In genomic region chr17:19181040-19181875, GRCh38 we compare ENCODE assay signal across 10 cellular contexts. TPM values are rescaled to one million over a fixed set of nuclear protein-coding genes. Genes with fewer than 3 reads are reported as not detected.
DNase-seq lines count a peak whose midpoint lies in the region; ATAC-seq, FAIRE-seq and TF ChIP-seq lines count a peak whose summit lies in the region.
"Not testable (repeated sequence)": the region's sequence is repeated elsewhere in the genome, so short reads cannot be mapped to it uniquely, and the experiment has no call there.
"Had no signal": no experiment of that assay in that cellular context is flagged by ENCODE, and none has a peak within 500 bp of the region (broad histone marks: within the 10 kb centered on the region; RNA-seq: fewer than 3 reads in every experiment).

No MANE protein-coding gene starts in this region.

- BruUV-seq in IMR-90 (replicated peaks; lab: Mats Ljungman, UMichigan); GM12878 (replicated peaks; lab: Mats Ljungman, UMichigan): not testable (repeated sequence)

- FAIRE-seq in GM12878 (lab: Jason Lieb, UNC), result not testable (repeated sequence)

- not testable (repeated sequence) for H3K4me3 ChIP-seq in IMR-90 (ENCODE audit: insufficient read depth, low read depth, low read length); GM12878; lower lobe of right lung; upper lobe of right lung

- H4K5ac ChIP-seq in IMR-90 (ENCODE audit: low read depth, low read length), result not testable (repeated sequence)

- dilution Hi-C loops in IMR-90 (cut with HindIII; ENCODE audit: low sequenced_read_pairs, unreplicated experiment), result not testable (repeated sequence)

- not testable (repeated sequence) for H3K14ac ChIP-seq in IMR-90 (replicated peaks; ENCODE audit: low read depth, low read length)

- H3K9ac ChIP-seq in IMR-90 (ENCODE audit: low read depth, low read length); GM12878 (ENCODE audit: control insufficient read depth, insufficient read depth, low read length): not testable (repeated sequence)

- TF ChIP-seq POLR2A in IMR-90 (IDR thresholded peaks at IDR 0.05; ENCODE audit: low read depth, low read length); GM12878 (IDR thresholded peaks at IDR 0.05; ENCODE audit: low read depth, low read length): not testable (repeated sequence)

- H4K20me1 ChIP-seq in IMR-90 (ENCODE audit: insufficient read depth, low read length); GM12878 (ENCODE audit: control insufficient read depth, insufficient read depth): not testable (repeated sequence)

- H3K18ac ChIP-seq in IMR-90 (ENCODE audit: low read depth, low read length), result not testable (repeated sequence)

- not testable (repeated sequence) for H2AK9ac ChIP-seq in IMR-90 (replicated peaks; ENCODE audit: low read depth, low read length, poor library complexity)

- not testable (repeated sequence) for H3K23ac ChIP-seq in IMR-90 (ENCODE audit: low read depth, low read length)

- not testable (repeated sequence) for H3K4me1 ChIP-seq in IMR-90 (ENCODE audit: control insufficient read depth, insufficient read depth, low read length); GM12878 (ENCODE audit: control insufficient read depth, insufficient read depth, low read length); lower lobe of right lung; upper lobe of right lung

- not testable (repeated sequence) for TF ChIP-seq CTCF in IMR-90 (conservative IDR thresholded peaks at IDR 0.05; ENCODE audit: low read depth, low read length); GM12878 (IDR thresholded peaks at IDR 0.05 in 2 of 3, conservative IDR thresholded peaks at IDR 0.05 in 1 of 3; ENCODE audit: control insufficient read depth in 2 of 3, extremely low read depth in 1 of 3, insufficient read depth in 1 of 3, low read depth in 3 of 3, low read length in 3 of 3); lower lobe of right lung (IDR thresholded peaks at IDR 0.05); upper lobe of right lung (IDR thresholded peaks at IDR 0.05)

- H3K79me2 ChIP-seq in GM12878 (ENCODE audit: control insufficient read depth, insufficient read depth, low read length), result not testable (repeated sequence)

- not testable (repeated sequence) for H4K91ac ChIP-seq in IMR-90 (ENCODE audit: insufficient read depth, low read depth, low read length)

- WGBS in IMR-90 (ENCODE audit: extremely low coverage in 2 of 2, insufficient read length in 1 of 2), 2 experiments, result no CpG with 5 or more reads among the region's 33 CpGs
- no CpG with 5 or more reads among the region's 33 CpGs for WGBS in GM12878 (ENCODE audit: insufficient coverage, insufficient replicate concordance, low lambda C conversion rate, missing lambda C conversion rate)

- CTCF ChIA-PET in IMR-90 (lab: Yijun Ruan, JAX); GM12878 (lab: Yijun Ruan, JAX): not testable (repeated sequence)

- SMC1A ChIA-PET in GM12878 (lab: Charles Lee; ENCODE audit: uncharacterized antibody, unreplicated experiment), result not testable (repeated sequence)

- not testable (repeated sequence) for H2BK120ac ChIP-seq in IMR-90 (ENCODE audit: low read depth, low read length)

- POLR2A ChIA-PET in IMR-90 (lab: Charles Lee; ENCODE audit: unreplicated experiment); GM12878 (lab: Charles Lee): not testable (repeated sequence)

- not testable (repeated sequence) for H3K9me3 ChIP-seq in IMR-90 (ENCODE audit: control insufficient read depth, insufficient read depth, low read length); GM12878 (replicated peaks; ENCODE audit: control insufficient read depth, insufficient read depth, low read length); lower lobe of right lung; upper lobe of right lung

- H3K27ac ChIP-seq in IMR-90 (ENCODE audit: insufficient read depth, low read length); GM12878 (ENCODE audit: control insufficient read depth, insufficient read depth); lower lobe of right lung; upper lobe of right lung: not testable (repeated sequence)

- not testable (repeated sequence) for DNase-seq in IMR-90; GM12878 (ENCODE audit: low read depth, low spot score); lower lobe of right lung; upper lobe of right lung

- not testable (repeated sequence) for TF ChIP-seq EP300 in GM12878 (IDR thresholded peaks at IDR 0.05; ENCODE audit: borderline replicate concordance in 1 of 2, control insufficient read depth in 1 of 2, low read depth in 2 of 2, low read length in 2 of 2)

- H3K27me3 ChIP-seq in IMR-90 (ENCODE audit: control insufficient read depth, insufficient read depth, low read length); GM12878 (replicated peaks in 1 of 2; ENCODE audit: control insufficient read depth in 2 of 2, insufficient read depth in 2 of 2, low read length in 1 of 2); lower lobe of right lung (ENCODE audit: low read depth); upper lobe of right lung: not testable (repeated sequence)

- TF ChIP-seq RAD21 in IMR-90 (IDR thresholded peaks at IDR 0.05; ENCODE audit: low read length); GM12878 (IDR thresholded peaks at IDR 0.05; ENCODE audit: insufficient read depth, low read depth, low read length): not testable (repeated sequence)

- H2AFZ ChIP-seq in IMR-90 (replicated peaks; ENCODE audit: low read length, poor library complexity); GM12878 (ENCODE audit: control insufficient read depth, low read depth, low read length): not testable (repeated sequence)

- H3K36me3 ChIP-seq in IMR-90 (ENCODE audit: control insufficient read depth, insufficient read depth, low read length); GM12878 (ENCODE audit: control insufficient read depth in 2 of 2, insufficient read depth in 2 of 2, low read length in 1 of 2); lower lobe of right lung; upper lobe of right lung: not testable (repeated sequence)

- not testable (repeated sequence) for H3K4me2 ChIP-seq in IMR-90 (ENCODE audit: low read depth, low read length); GM12878 (ENCODE audit: control insufficient read depth, insufficient read depth)

- not testable (repeated sequence) for H3K9me1 ChIP-seq in IMR-90 (ENCODE audit: insufficient read depth, low read length)

- H3K56ac ChIP-seq in IMR-90 (ENCODE audit: extremely low read depth, insufficient read depth, low read length), result not testable (repeated sequence)

- H2AK5ac ChIP-seq in IMR-90 (ENCODE audit: low read depth, low read length), result not testable (repeated sequence)

- H3K79me1 ChIP-seq in IMR-90 (ENCODE audit: low read depth in 1 of 2, low read length in 2 of 2), result not testable (repeated sequence)

- not testable (repeated sequence) for H2BK15ac ChIP-seq in IMR-90 (ENCODE audit: low read depth, low read length)

- ATAC-seq in GM18867 (IDR thresholded peaks at IDR 0.05; ENCODE audit: unreplicated experiment), result peak; percentile 86
- ATAC-seq in GM19468 (IDR thresholded peaks at IDR 0.05; ENCODE audit: extremely low read depth, unreplicated experiment), result peak; percentile 63
- ATAC-seq in HG02610 (IDR thresholded peaks at IDR 0.05; ENCODE audit: unreplicated experiment), result peak; percentile 90
- peak; percentile 79 for ATAC-seq in HG03066 (IDR thresholded peaks at IDR 0.05; ENCODE audit: low read depth, unreplicated experiment)
- peak; percentile 99 for ATAC-seq in IMR-90 (ENCODE audit: low read depth)
- peak; percentile 99 for ATAC-seq in GM12878
- ATAC-seq in lower lobe of right lung, result peak; percentile 98 to 99
- ATAC-seq in upper lobe of right lung, result peak; percentile 100

- in situ Hi-C loops in IMR-90 (cut with MboI; ENCODE audit: low sequenced_read_pairs); GM12878 (cut with MboI): not testable (repeated sequence)

- not testable (repeated sequence) for H4K8ac ChIP-seq in IMR-90 (ENCODE audit: low read depth in 2 of 2, low read length in 2 of 2)

- not testable (repeated sequence) for H2BK5ac ChIP-seq in IMR-90 (ENCODE audit: low read depth, low read length, poor library complexity, severe bottlenecking)

- not testable (repeated sequence) for H2BK20ac ChIP-seq in IMR-90 (ENCODE audit: low read depth, low read length)

- RAD21 ChIA-PET in GM12878 (lab: Charles Lee; ENCODE audit: unreplicated experiment), result not testable (repeated sequence)

- intact Hi-C loops in IMR-90 (cut with micrococcal nuclease); GM12878 (cut with micrococcal nuclease; ENCODE audit: unreplicated experiment); lower lobe of right lung (cut with DNase I); upper lobe of right lung (cut with DNase I): not testable (repeated sequence)

- H3K4ac ChIP-seq in IMR-90 (ENCODE audit: low read depth, low read length), result not testable (repeated sequence)

RNA-seq across cellular contexts. Expression of gene GRAPL, which starts 53.9 kb away (rescaled TPM):
- total RNA-seq in IMR-90 (2012; rRNA removed), result not detected in 2 replicates
- not detected in 2 replicates for polyA plus RNA-seq in IMR-90 (2012; rRNA removed)
- not detected in 2 replicates for polyA plus RNA-seq in IMR-90 (2012; cell fraction: cytosol; rRNA removed)
- polyA plus RNA-seq in IMR-90 (2012; cell fraction: nucleus; rRNA removed; ENCODE audit: low replicate concordance), result 0.37 and 0.71 TPM in 2 replicates
- total RNA-seq in GM12878 (2013; cell fraction: nucleolus; rRNA removed), result 194 and 200 TPM in 2 replicates
- 18.7 and 21.2 TPM in 2 replicates for total RNA-seq in GM12878 (2014; rRNA removed)
- 35.1 and 37.3 TPM in 2 replicates for total RNA-seq in GM12878 (2014; rRNA removed; fragmentation: Illumina TruSeq; extraction: Trizol)
- 29.3 and 32.4 TPM in 2 replicates for total RNA-seq in GM12878 (2021)
- polyA plus RNA-seq in GM12878 (2011; ENCODE audit: low read depth), result 12.7 TPM
- polyA plus RNA-seq in GM12878 (2011; rRNA removed), result 5.5 and 7.5 TPM in 2 replicates
- polyA plus RNA-seq in GM12878 (2011; cell fraction: cytosol; rRNA removed), result 4.3 and 5.9 TPM in 2 replicates
- polyA plus RNA-seq in GM12878 (2011; cell fraction: nucleus; rRNA removed), result 18.7 and 26.5 TPM in 2 replicates
- polyA plus RNA-seq in GM12878 (2012), result 18.3 and 26.2 TPM in 2 replicates
- polyA plus RNA-seq in GM12878 (2014; fragmentation: Illumina TruSeq; extraction: Trizol), result 5.6 and 24.6 TPM in 2 replicates
- 1 to 10 TPM; 1.5 to 1.9 TPM for polyA plus RNA-seq in GM12878 (2014; fragmentation: Nextera tagmentation; extraction: Ambion mirVana)
- 52.0 and 63.2 TPM in 2 replicates for polyA plus RNA-seq in GM12878 (2014; rRNA removed)
- 1 to 10 TPM; 2.8 TPM for polyA plus RNA-seq in GM12878 (2016; fragmentation: Nextera tagmentation; extraction: Ambion mirVana)
- 8.1 and 14.8 TPM in 2 replicates for polyA minus RNA-seq in GM12878 (2011; rRNA and poly(A)+ RNA removed)
- 2.4 and 2.9 TPM in 2 replicates for polyA minus RNA-seq in GM12878 (2011; cell fraction: cytosol; rRNA and poly(A)+ RNA removed)
- 14.4 and 35.1 TPM in 2 replicates for polyA minus RNA-seq in GM12878 (2011; cell fraction: nucleus; rRNA and poly(A)+ RNA removed)
- 10.8 TPM for total RNA-seq in lower lobe of right lung
- total RNA-seq in upper lobe of right lung, result 16.6 TPM
- total RNA-seq: bronchial epithelial cell, vagina had no signal

RNA-seq across cellular contexts. Expression of gene EPN2, which starts 55.9 kb away (rescaled TPM):
- total RNA-seq in IMR-90 (2012; rRNA removed), result 14.9 and 19.4 TPM in 2 replicates
- polyA plus RNA-seq in IMR-90 (2012; rRNA removed), result 25.3 and 28.0 TPM in 2 replicates
- 23.7 and 47.8 TPM in 2 replicates for polyA plus RNA-seq in IMR-90 (2012; cell fraction: cytosol; rRNA removed)
- polyA plus RNA-seq in IMR-90 (2012; cell fraction: nucleus; rRNA removed; ENCODE audit: low replicate concordance), result 84.7 and 99.7 TPM in 2 replicates
- total RNA-seq in GM12878 (2013; cell fraction: nucleolus; rRNA removed), result 42.7 and 44.8 TPM in 2 replicates
- total RNA-seq in GM12878 (2014; rRNA removed), result 2.1 and 2.7 TPM in 2 replicates
- total RNA-seq in GM12878 (2014; rRNA removed; fragmentation: Illumina TruSeq; extraction: Trizol), result 1.8 and 3.2 TPM in 2 replicates
- total RNA-seq in GM12878 (2021), result 4.8 and 5.0 TPM in 2 replicates
- polyA plus RNA-seq in GM12878 (2011; ENCODE audit: low read depth), result 2.5 TPM
- polyA plus RNA-seq in GM12878 (2011; rRNA removed), result 4.7 and 5.7 TPM in 2 replicates
- polyA plus RNA-seq in GM12878 (2011; cell fraction: cytosol; rRNA removed), result 5.4 and 7.0 TPM in 2 replicates
- 14.0 and 14.5 TPM in 2 replicates for polyA plus RNA-seq in GM12878 (2011; cell fraction: nucleus; rRNA removed)
- 6.4 and 6.5 TPM in 2 replicates for polyA plus RNA-seq in GM12878 (2012)
- polyA plus RNA-seq in GM12878 (2014; fragmentation: Illumina TruSeq; extraction: Trizol), result 3.3 and 4.8 TPM in 2 replicates
- under 1 TPM; 0.26 to 0.62 TPM for polyA plus RNA-seq in GM12878 (2014; fragmentation: Nextera tagmentation; extraction: Ambion mirVana)
- 5.2 and 5.9 TPM in 2 replicates for polyA plus RNA-seq in GM12878 (2014; rRNA removed)
- 1 to 10 TPM; 5.6 to 8.4 TPM for polyA plus RNA-seq in GM12878 (2016; fragmentation: Nextera tagmentation; extraction: Ambion mirVana)
- 8.7 and 11.1 TPM in 2 replicates for polyA minus RNA-seq in GM12878 (2011; rRNA and poly(A)+ RNA removed)
- polyA minus RNA-seq in GM12878 (2011; cell fraction: cytosol; rRNA and poly(A)+ RNA removed), result 2.2 and 4.4 TPM in 2 replicates
- 6.3 and 9.8 TPM in 2 replicates for polyA minus RNA-seq in GM12878 (2011; cell fraction: nucleus; rRNA and poly(A)+ RNA removed)
- 66.2 TPM for total RNA-seq in lower lobe of right lung
- 54.5 TPM for total RNA-seq in upper lobe of right lung

Comparison
In these comparisons a context has a peak if more than half of its experiments do, and no peak if none do; other contexts are left out.
1. RNA of gene GRAPL, which starts 53.9 kb away (total RNA-seq): 18.7 to 200 TPM in GM12878, 16.6 TPM in upper lobe of right lung (single experiment) and 10.8 TPM in lower lobe of right lung (single experiment); not detected in IMR-90; every median in the first group is over 10 times any median in the second.
2. Peak in every context shown above with its lines, with median percentiles within 50 percentile points of each other: ATAC-seq.